Comparison of ENCODE assay signal across 22 cellular contexts in the genomic region with DNA sequence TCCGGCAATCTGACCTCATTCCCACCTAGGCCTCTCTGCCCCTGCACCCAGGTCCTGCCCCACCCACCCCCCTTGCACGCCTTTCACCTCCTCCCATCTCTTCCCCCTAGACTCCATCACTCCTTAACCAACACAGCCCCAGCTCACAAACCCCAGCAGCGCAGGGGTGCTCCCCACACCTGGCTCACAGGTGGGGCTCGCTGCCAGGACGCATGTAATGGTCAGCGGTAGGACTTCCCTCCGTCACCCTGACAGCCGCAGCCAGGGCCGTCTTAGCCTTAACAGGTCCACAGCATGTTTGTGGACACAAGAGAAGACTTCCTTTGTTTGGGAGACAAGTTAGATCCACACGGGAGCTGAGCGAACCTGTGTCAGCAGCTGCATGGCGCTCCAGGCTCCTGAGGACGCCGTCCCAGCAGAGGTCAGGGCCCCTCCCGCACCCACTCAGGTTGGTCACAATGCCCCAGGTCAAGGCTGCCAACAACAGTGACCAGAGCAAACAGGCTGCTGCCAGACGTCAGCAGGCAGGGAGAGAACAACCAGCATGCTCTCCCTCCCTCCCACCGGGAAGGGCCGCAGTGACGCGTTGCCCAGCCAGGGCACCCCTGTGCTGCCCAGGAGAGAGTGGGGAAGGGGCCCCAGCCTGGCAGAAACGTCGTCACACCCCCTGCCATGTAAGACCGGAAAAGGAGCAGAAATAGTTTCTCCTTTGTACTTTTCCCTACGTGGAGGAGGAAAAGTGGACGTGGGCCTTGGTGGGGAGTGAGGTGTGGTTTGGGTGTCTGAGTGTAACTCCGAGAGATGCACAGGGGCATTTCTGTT.
DNase-seq lines count a peak whose midpoint lies in the region; ATAC-seq and TF ChIP-seq lines count a peak whose summit lies in the region.
"Had no signal": no experiment of that assay in that cellular context is flagged by ENCODE, and none has a peak within 500 bp of the region (broad histone marks: within the 10 kb centered on the region; RNA-seq: fewer than 3 reads in every experiment).

No MANE protein-coding gene starts in this region.

- dilution Hi-C loops in mammary epithelial cell (cut with HindIII; ENCODE audit: low sequenced_read_pairs) = loop anchor here (5.0 kb wide), 1 partner anchor 44 kb away; no protein-coding TSS in a partner anchor

- H3K4me2 ChIP-seq in PC-9 = no peak overlapping the region
- no peak overlapping the region for H3K4me2 ChIP-seq in mammary epithelial cell (ENCODE audit: insufficient read depth, low read depth, low read length)
- no peak overlapping the region for H3K4me2 ChIP-seq in osteoblast (ENCODE audit: insufficient read depth, low read length)
- H3K4me2 ChIP-seq: KMS-11 had no signal

- H4K20me1 ChIP-seq in PC-9 (ENCODE audit: insufficient read depth) = no peaks in the 10 kb centered on the region; the same call in 1 of the 2 replicates
- H4K20me1 ChIP-seq in mammary epithelial cell (ENCODE audit: insufficient read depth, low read length) = no peaks in the 10 kb centered on the region
- peaks cover 13% of the 10 kb centered on the region for H4K20me1 ChIP-seq in osteoblast (ENCODE audit: insufficient read depth, low read length)

- no peaks in the 10 kb centered on the region for H3K9me3 Mint-ChIP-seq in activated T-cell treated with anti-CD3 and anti-CD28 coated beads, Interleukin-2, amount 50 U/mL, for 24 hours
- H3K9me3 Mint-ChIP-seq: activated CD4-positive, alpha-beta T cell treated with anti-CD3 and anti-CD28 coated beads, Interleukin-2, amount 10 ng/mL, durations not matched to agents 7 days and 5 days; immature natural killer cell had no signal

- H3K9me3 ChIP-seq in PC-9 (ENCODE audit: insufficient read depth, low read depth) (no peaks in the 10 kb centered on the region), mammary epithelial cell (replicated peaks; ENCODE audit: insufficient read depth, low read length) (no peaks in the 10 kb centered on the region), osteoblast (ENCODE audit: low read depth, low read length) (no peaks in the 10 kb centered on the region), upper lobe of left lung (no peaks in the 10 kb centered on the region)
- no peaks in the 10 kb centered on the region for H3K9me3 ChIP-seq in effector memory CD4-positive, alpha-beta T cell (ENCODE audit: control insufficient read depth, low read length)
- H3K9me3 ChIP-seq: heart left ventricle, pancreas had no signal

- H3K27me3 ChIP-seq in PC-9 (ENCODE audit: insufficient read depth, low read depth) (peaks cover 15% of the 10 kb centered on the region; the same call in 1 of the 2 replicates), mammary epithelial cell (ENCODE audit: insufficient read depth, low read length) (no peaks in the 10 kb centered on the region), osteoblast (ENCODE audit: insufficient read depth, low read length) (no peaks in the 10 kb centered on the region), upper lobe of left lung (no peaks in the 10 kb centered on the region)
- no peaks in the 10 kb centered on the region for H3K27me3 ChIP-seq in effector memory CD4-positive, alpha-beta T cell (replicated peaks; ENCODE audit: control insufficient read depth, insufficient read depth, low read length, poor library complexity, severe bottlenecking)
- H3K27me3 ChIP-seq: heart left ventricle, pancreas had no signal

- H3K79me2 ChIP-seq in PC-9 (ENCODE audit: low read depth) = no peaks in the 10 kb centered on the region
- no peaks in the 10 kb centered on the region for H3K79me2 ChIP-seq in mammary epithelial cell (ENCODE audit: insufficient read depth, low read length)
- no peaks in the 10 kb centered on the region for H3K79me2 ChIP-seq in osteoblast (ENCODE audit: insufficient read depth, low read length)

- peaks cover 8% of the 10 kb centered on the region; the same call in 1 of the 2 replicates for H3F3A ChIP-seq in PC-9 (ENCODE audit: insufficient read depth, low read depth)

- no peak overlapping the region for H3K4me3 Mint-ChIP-seq in activated T-cell treated with anti-CD3 and anti-CD28 coated beads, Interleukin-2, amount 50 U/mL, for 24 hours
- H3K4me3 Mint-ChIP-seq: activated CD4-positive, alpha-beta T cell treated with anti-CD3 and anti-CD28 coated beads, Interleukin-2, amount 10 ng/mL, durations not matched to agents 7 days and 5 days; B cell; immature natural killer cell had no signal

- no peak for DNase-seq in PC-9
- DNase-seq in mammary epithelial cell = no peak
- DNase-seq in osteoblast (ENCODE audit: insufficient read length, low spot score, missing footprints) = peak; percentile 15
- DNase-seq in upper lobe of left lung = peak; percentile 14 to 67
- no peak for DNase-seq in activated CD4-positive, alpha-beta T cell treated with anti-CD3 and anti-CD28 coated beads, Interleukin-2, amount 50 U/mL, for 1 hour
- no peak for DNase-seq in activated T-cell treated with anti-CD3 and anti-CD28 coated beads, Interleukin-2, amount 50 U/mL, for 24 hours
- no peak for DNase-seq in effector memory CD4-positive, alpha-beta T cell
- DNase-seq: activated CD4-positive, alpha-beta T cell treated with anti-CD3 and anti-CD28 coated beads, Interleukin-2, amount 10 ng/mL, durations not matched to agents 7 days and 5 days; activated naive CD4-positive, alpha-beta T cell; effector CD8-positive, alpha-beta T cell; immature natural killer cell; NCI-H1048; NCI-H2081; NCI-H510A treated with DMSO at 0.1 percent for 48 hours; SHP77; stimulated activated CD4-positive, alpha-beta T cell treated with anti-CD3 and anti-CD28 coated beads, Interleukin-4, amount 100 ng/mL, for 1 hour; T-helper 1 cell had no signal

- H2AFZ ChIP-seq in PC-9 = no peak overlapping the region
- no peak overlapping the region for H2AFZ ChIP-seq in mammary epithelial cell (ENCODE audit: low read depth, low read length)
- H2AFZ ChIP-seq in osteoblast (ENCODE audit: low read length) = no peak overlapping the region

- POLR2A ChIA-PET in PC-9 (lab: Charles Lee; ENCODE audit: unreplicated experiment) = no interaction called here

- CTCF ChIA-PET in PC-9 (lab: Charles Lee) (interaction anchor here (0.7 kb wide), 1 partner anchor 63 kb away, joined by 5 read pairs; no protein-coding TSS in a partner anchor), mammary epithelial cell (lab: Charles Lee; ENCODE audit: low non-redundant PET) (interaction anchor here (0.7 to 1.3 kb wide), 3 partner anchors 65 to 553 kb away, joined by 3 to 4 read pairs (median 4); no protein-coding TSS in a partner anchor)

- no peak for TF ChIP-seq EP300 in upper lobe of left lung (IDR thresholded peaks at IDR 0.05)

- H3K4me1 ChIP-seq in PC-9 (replicated peaks; ENCODE audit: insufficient read depth) (peaks cover 5% of the 10 kb centered on the region), mammary epithelial cell (ENCODE audit: insufficient read depth, low read length) (peaks cover 20% of the 10 kb centered on the region), osteoblast (ENCODE audit: insufficient read depth, low read length) (peaks cover 9% of the 10 kb centered on the region), upper lobe of left lung (peaks cover 0 to 3% (median under 1%) of the 10 kb centered on the region in 4 donors)
- no peaks in the 10 kb centered on the region for H3K4me1 ChIP-seq in effector memory CD4-positive, alpha-beta T cell (ENCODE audit: control insufficient read depth, insufficient read depth, low read length, poor library complexity, severe bottlenecking)
- H3K4me1 ChIP-seq: pancreas had no signal

- in situ Hi-C loops in mammary epithelial cell (cut with MboI; ENCODE audit: low sequenced_read_pairs in 2 of 2) = no loop called here

- intact Hi-C loops in PC-9 (cut with micrococcal nuclease; ENCODE audit: unreplicated experiment) = loop anchor here (5.0 kb wide), 2 partner anchors 124 to 141 kb away; no protein-coding TSS in a partner anchor
- intact Hi-C loops in mammary epithelial cell (cut with micrococcal nuclease) = loop anchor here (5.0 kb wide), 2 partner anchors 124 to 141 kb away; no protein-coding TSS in a partner anchor

- no peak for TF ChIP-seq POLR2A in upper lobe of left lung (IDR thresholded peaks at IDR 0.05)

- no peaks in the 10 kb centered on the region for H3K9me2 ChIP-seq in PC-9 (ENCODE audit: insufficient read depth)

- H3K9ac ChIP-seq in mammary epithelial cell (ENCODE audit: insufficient read depth, low read length) = peak overlapping the region; percentile 46
- H3K9ac ChIP-seq: KMS-11 had no signal

- TF ChIP-seq CTCF in PC-9 (conservative IDR thresholded peaks at IDR 0.05) = 0 out of 2 replicates have a peak, but pooled peaks have one; percentile 10
- no peak for TF ChIP-seq CTCF in mammary epithelial cell (conservative IDR thresholded peaks at IDR 0.05 in 1 of 2, IDR thresholded peaks at IDR 0.05 in 1 of 2; ENCODE audit: extremely low read depth in 1 of 2, insufficient read depth in 1 of 2, low read depth in 1 of 2, low read length in 2 of 2)
- no peak for TF ChIP-seq CTCF in osteoblast (IDR thresholded peaks at IDR 0.05; ENCODE audit: extremely low read depth, low read depth, low read length)
- no peak for TF ChIP-seq CTCF in upper lobe of left lung (IDR thresholded peaks at IDR 0.05)

- WGBS in mammary epithelial cell (ENCODE audit: low coverage, missing lambda C conversion rate) = 93% methylated on average over 24 of the region's 26 CpGs
- 87 to 91% methylated on average over 16 to 26 of the region's 26 CpGs for WGBS in upper lobe of left lung, 2 donors

- H3K27me3 Mint-ChIP-seq in activated T-cell treated with anti-CD3 and anti-CD28 coated beads, Interleukin-2, amount 50 U/mL, for 24 hours = peaks cover 3% of the 10 kb centered on the region
- H3K27me3 Mint-ChIP-seq: B cell had no signal

- H3K27ac ChIP-seq in PC-9 (peak overlapping the region; percentile 59), mammary epithelial cell (ENCODE audit: insufficient read depth, low read depth, low read length) (peak overlapping the region; percentile 84), osteoblast (ENCODE audit: low read depth, low read length) (peak overlapping the region; percentile 46), upper lobe of left lung (no peak overlapping the region)
- no peak overlapping the region for H3K27ac ChIP-seq in effector memory CD4-positive, alpha-beta T cell (ENCODE audit: insufficient read depth, low read length, poor library complexity, severe bottlenecking)
- H3K27ac ChIP-seq: KMS-11, pancreas, skin epidermis had no signal

- no peaks in the 10 kb centered on the region for H3K4me1 Mint-ChIP-seq in activated T-cell treated with anti-CD3 and anti-CD28 coated beads, Interleukin-2, amount 50 U/mL, for 24 hours (ENCODE audit: low read depth)
- H3K4me1 Mint-ChIP-seq: activated CD4-positive, alpha-beta T cell treated with anti-CD3 and anti-CD28 coated beads, Interleukin-2, amount 10 ng/mL, durations not matched to agents 7 days and 5 days; B cell; immature natural killer cell had no signal

- H3K4me3 ChIP-seq in PC-9 = no peak overlapping the region
- H3K4me3 ChIP-seq in mammary epithelial cell (replicated peaks in 1 of 3; ENCODE audit: insufficient read depth in 1 of 3, low read depth in 2 of 3, low read length in 3 of 3) = no peak overlapping the region
- no peak overlapping the region for H3K4me3 ChIP-seq in osteoblast (ENCODE audit: insufficient read depth, low read length)
- no peak overlapping the region for H3K4me3 ChIP-seq in upper lobe of left lung
- H3K4me3 ChIP-seq in effector memory CD4-positive, alpha-beta T cell (ENCODE audit: insufficient read depth, low read depth, low read length, poor library complexity, severe bottlenecking) = no peak overlapping the region
- H3K4me3 ChIP-seq: heart left ventricle, pancreas, skin epidermis had no signal

- H3K36me3 ChIP-seq in PC-9 (ENCODE audit: low read depth) = peaks cover 9% of the 10 kb centered on the region; the same call in 1 of the 2 replicates
- peaks cover 18% of the 10 kb centered on the region for H3K36me3 ChIP-seq in mammary epithelial cell (ENCODE audit: insufficient read depth, low read length)
- peaks cover 86% of the 10 kb centered on the region for H3K36me3 ChIP-seq in osteoblast (ENCODE audit: insufficient read depth, low read length)
- H3K36me3 ChIP-seq in upper lobe of left lung = peaks cover 0 to 92% (median 31%) of the 10 kb centered on the region in 4 donors
- no peaks in the 10 kb centered on the region for H3K36me3 ChIP-seq in effector memory CD4-positive, alpha-beta T cell (ENCODE audit: control insufficient read depth, insufficient read depth, low read length)
- H3K36me3 ChIP-seq: pancreas had no signal

- no peaks in the 10 kb centered on the region for H3K36me3 Mint-ChIP-seq in activated T-cell treated with anti-CD3 and anti-CD28 coated beads, Interleukin-2, amount 50 U/mL, for 24 hours (ENCODE audit: low read depth)
- H3K36me3 Mint-ChIP-seq: immature natural killer cell had no signal

- no peak for ATAC-seq in upper lobe of left lung (ENCODE audit: low FRiP score in 2 of 2)

- no peak overlapping the region for H3K27ac Mint-ChIP-seq in activated T-cell treated with anti-CD3 and anti-CD28 coated beads, Interleukin-2, amount 50 U/mL, for 24 hours
- H3K27ac Mint-ChIP-seq: activated CD4-positive, alpha-beta T cell treated with anti-CD3 and anti-CD28 coated beads, Interleukin-2, amount 10 ng/mL, durations not matched to agents 7 days and 5 days; B cell; immature natural killer cell had no signal

- BruUV-seq in PC-9 (replicated peaks; lab: Mats Ljungman, UMichigan) (no TSS peak), mammary epithelial cell (replicated peaks; lab: Mats Ljungman, UMichigan) (no TSS peak)

Comparison
In these comparisons a context has a peak if more than half of its experiments do, and no peak if none do; other contexts are left out.
1. DNase-seq: peak in osteoblast (single experiment) and upper lobe of left lung (2 of 2); none in PC-9 (0 of 2), mammary epithelial cell (single experiment), activated CD4-positive, alpha-beta T cell treated with anti-CD3 and anti-CD28 coated beads, Interleukin-2, amount 50 U/mL, for 1 hour (single experiment), activated T-cell treated with anti-CD3 and anti-CD28 coated beads, Interleukin-2, amount 50 U/mL, for 24 hours (single experiment) and effector memory CD4-positive, alpha-beta T cell (0 of 3).
2. H3K27ac ChIP-seq: peak in PC-9 (single experiment), mammary epithelial cell (single experiment) and osteoblast (single experiment); none in upper lobe of left lung (0 of 4) and effector memory CD4-positive, alpha-beta T cell (single experiment).